1 cellular context compared by ENCODE assay signal in genomic region chr18:69949538-69949936, GRCh38.
TF ChIP-seq lines count a peak whose summit lies in the region.

No MANE protein-coding gene starts in this region.

TF ChIP-seq in GM12878, 131 proteins besides CTCF, POLR2A, EP300 and RAD21 (continued from another document):
- TF ChIP-seq BCL3 (IDR thresholded peaks at IDR 0.05; ENCODE audit: borderline replicate concordance, insufficient read depth, low read depth, low read length, poor library complexity, severe bottlenecking) (peak; percentile 94), KLF5 (IDR thresholded peaks at IDR 0.05; ENCODE audit: partially characterized antibody) (no peak), ZNF622 (IDR thresholded peaks at IDR 0.05) (no peak), BHLHE40 (IDR thresholded peaks at IDR 0.05; ENCODE audit: borderline replicate concordance in 1 of 2, low read depth in 2 of 2, low read length in 1 of 2) (peak in 1 of 2 experiments; percentile 56; a peak in 2 of 4 replicates)
